Comparison of ENCODE assay signal across 8 cellular contexts in genomic region chr12:6602526-6602925, GRCh38. TPM values are rescaled to one million over a fixed set of nuclear protein-coding genes. Genes with fewer than 3 reads are reported as not detected.
DNase-seq lines count a peak whose midpoint lies in the region; ATAC-seq lines count a peak whose summit lies in the region.

No MANE protein-coding gene starts in this region.

- H3K4me1 Mint-ChIP-seq in activated T-cell treated with anti-CD3 and anti-CD28 coated beads, Interleukin-2, amount 50 U/mL, for 4 hours (ENCODE audit: low read depth): peaks cover 50% of the 10 kb centered on the region
- H3K4me1 Mint-ChIP-seq in activated naive CD8-positive, alpha-beta T cell (ENCODE audit: low read depth): peaks cover 51% of the 10 kb centered on the region

- ATAC-seq in activated T-cell treated with anti-CD3 and anti-CD28 coated beads, Interleukin-2, amount 50 U/mL, for 4 hours: no peak
- no peak for ATAC-seq in GM21529 (IDR thresholded peaks at IDR 0.05; ENCODE audit: unreplicated experiment)
- ATAC-seq in HG02885 (IDR thresholded peaks at IDR 0.05; ENCODE audit: poor library complexity, unreplicated experiment): no peak

- WGBS in thymus: 83% methylated on average over 3 of the region's 3 CpGs

- H3K27ac Mint-ChIP-seq in activated naive CD8-positive, alpha-beta T cell: peak overlapping the region; percentile 74

- no peaks in the 10 kb centered on the region for H3K27me3 Mint-ChIP-seq in activated T-cell treated with anti-CD3 and anti-CD28 coated beads, Interleukin-2, amount 50 U/mL, for 4 hours (ENCODE audit: low read depth)
- no peaks in the 10 kb centered on the region for H3K27me3 Mint-ChIP-seq in activated naive CD8-positive, alpha-beta T cell

- no peaks in the 10 kb centered on the region for H3K27me3 ChIP-seq in mucosa of stomach (ENCODE audit: control insufficient read depth, insufficient read depth, low read length)
- H3K27me3 ChIP-seq in thymus (ENCODE audit: control insufficient read depth, insufficient read depth): no peaks in the 10 kb centered on the region

- H3K9ac ChIP-seq in mucosa of stomach (ENCODE audit: low read length): peak overlapping the region; percentile 27

- H3K4me3 ChIP-seq in mucosa of stomach (ENCODE audit: low read length): no peak overlapping the region
- H3K4me3 ChIP-seq in thymus (ENCODE audit: low read length): peak overlapping the region; percentile 64

- H3K9me3 Mint-ChIP-seq in activated T-cell treated with anti-CD3 and anti-CD28 coated beads, Interleukin-2, amount 50 U/mL, for 4 hours: no peaks in the 10 kb centered on the region
- H3K9me3 Mint-ChIP-seq in activated naive CD8-positive, alpha-beta T cell (ENCODE audit: low read depth): no peaks in the 10 kb centered on the region

- H3K27ac ChIP-seq in thymus (ENCODE audit: low read depth): peak overlapping the region; percentile 54

- H3K9me3 ChIP-seq in mucosa of stomach (ENCODE audit: control insufficient read depth, low read length): no peaks in the 10 kb centered on the region
- no peaks in the 10 kb centered on the region for H3K9me3 ChIP-seq in thymus (ENCODE audit: control insufficient read depth)

- H3K36me3 Mint-ChIP-seq in activated T-cell treated with anti-CD3 and anti-CD28 coated beads, Interleukin-2, amount 50 U/mL, for 4 hours (ENCODE audit: insufficient read depth): peaks cover 63% of the 10 kb centered on the region
- H3K36me3 Mint-ChIP-seq in activated naive CD8-positive, alpha-beta T cell: peaks cover 18% of the 10 kb centered on the region

- H3K4me1 ChIP-seq in mucosa of stomach (ENCODE audit: control insufficient read depth, insufficient read depth, low read length): peaks cover 33% of the 10 kb centered on the region
- peaks cover 24% of the 10 kb centered on the region for H3K4me1 ChIP-seq in thymus (ENCODE audit: control insufficient read depth, insufficient read depth, low read length)

- H3K36me3 ChIP-seq in mucosa of stomach (ENCODE audit: control insufficient read depth, insufficient read depth, low read length): peaks cover 20% of the 10 kb centered on the region
- peaks cover 56% of the 10 kb centered on the region for H3K36me3 ChIP-seq in thymus (ENCODE audit: control insufficient read depth, insufficient read depth)

- H3K4me3 Mint-ChIP-seq in activated T-cell treated with anti-CD3 and anti-CD28 coated beads, Interleukin-2, amount 50 U/mL, for 4 hours: peak overlapping the region; percentile 93
- H3K4me3 Mint-ChIP-seq in activated naive CD8-positive, alpha-beta T cell: peak overlapping the region; percentile 94

- DNase-seq in activated T-cell treated with anti-CD3 and anti-CD28 coated beads, Interleukin-2, amount 50 U/mL, for 4 hours: no peak
- no peak for DNase-seq in activated T-cell treated with anti-CD3 and anti-CD28 coated beads, Interleukin-2, amount 50 U/mL, for 48 hours
- DNase-seq in activated CD8-positive, alpha-beta memory T cell treated with anti-CD3 and anti-CD28 coated beads, Interleukin-2, amount 50 U/mL, for 48 hours: no peak

RNA-seq across cellular contexts. Expression of gene CHD4, which starts 4.7 kb away (rescaled TPM):
- total RNA-seq in activated T-cell treated with anti-CD3 and anti-CD28 coated beads, Interleukin-2, amount 50 U/mL, for 4 hours: 100 to 1,000 TPM; 311 to 336 (median 332) TPM
- 230 TPM for polyA plus RNA-seq in thymus

RNA-seq across cellular contexts. Expression of gene LPAR5, which starts 33.2 kb away (rescaled TPM):
- 1 to 10 TPM; 3.8 to 5.5 (median 5.1) TPM for total RNA-seq in activated T-cell treated with anti-CD3 and anti-CD28 coated beads, Interleukin-2, amount 50 U/mL, for 4 hours
- 3.2 TPM for polyA plus RNA-seq in thymus

RNA-seq across cellular contexts. Expression of gene NOP2, which starts 34.4 kb away (rescaled TPM):
- 100 to 1,000 TPM; 267 to 300 (median 270) TPM for total RNA-seq in activated T-cell treated with anti-CD3 and anti-CD28 coated beads, Interleukin-2, amount 50 U/mL, for 4 hours
- polyA plus RNA-seq in thymus: 45.5 TPM

RNA-seq across cellular contexts. Expression of gene ACRBP, which starts 44.7 kb away (rescaled TPM):
- 1 to 10 TPM in 1 of 3 donors, under 1 TPM in 2; 0.65 to 1.3 (median 0.71) TPM for total RNA-seq in activated T-cell treated with anti-CD3 and anti-CD28 coated beads, Interleukin-2, amount 50 U/mL, for 4 hours
- 10.5 TPM for polyA plus RNA-seq in thymus

RNA-seq across cellular contexts. Expression of gene IFFO1, which starts 46.7 kb away (rescaled TPM):
- 10 to 100 TPM in 1 of 3 donors, 1 to 10 TPM in 2; 8.5 to 10.2 (median 9.8) TPM for total RNA-seq in activated T-cell treated with anti-CD3 and anti-CD28 coated beads, Interleukin-2, amount 50 U/mL, for 4 hours
- 52.0 TPM for polyA plus RNA-seq in thymus
